1 cellular context compared by ENCODE assay signal in the genomic region with DNA sequence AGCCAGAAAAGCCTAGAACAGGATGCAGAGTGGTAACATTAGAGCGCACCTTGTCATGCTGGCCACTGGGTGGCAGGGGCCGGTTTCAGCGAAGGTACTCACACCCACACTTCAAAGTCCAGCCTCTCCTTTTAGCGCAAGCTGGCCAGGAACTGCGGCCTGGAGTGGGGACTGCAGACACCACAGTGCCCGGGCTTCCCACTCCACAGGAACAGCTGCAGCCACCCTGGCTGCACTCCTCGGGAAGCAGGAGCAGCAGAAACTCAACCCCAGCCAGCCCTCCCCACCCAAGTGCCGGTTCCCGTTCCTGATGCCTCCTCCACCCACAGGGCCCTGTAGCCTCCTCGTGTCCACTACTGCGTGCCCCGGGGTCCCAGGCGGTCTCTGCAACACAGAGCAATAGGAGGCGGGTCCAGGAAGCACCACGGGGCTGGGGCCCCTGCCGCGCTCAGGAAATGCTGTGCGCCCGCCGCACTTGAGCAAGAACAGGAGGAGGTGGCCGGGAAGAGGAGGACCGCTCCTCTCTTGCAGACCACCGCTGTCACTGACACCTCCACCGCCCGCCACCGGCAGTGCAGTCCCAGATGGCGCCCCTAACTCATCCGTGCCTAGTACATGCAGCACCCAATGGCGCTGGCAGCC.
TF ChIP-seq lines count a peak whose summit lies in the region.

No MANE protein-coding gene starts in this region.

TF ChIP-seq in HepG2, 621 proteins besides CTCF, POLR2A, EP300 and RAD21 (continued from another document and continues in another):
- no peak for TF ChIP-seq MIER3 (CRISPR knock-in tag; IDR thresholded peaks at IDR 0.05; ENCODE audit: borderline replicate concordance)
- TF ChIP-seq NR2F1 (CRISPR knock-in tag; IDR thresholded peaks at IDR 0.05): no peak
- TF ChIP-seq ZNF337 (CRISPR knock-in tag; IDR thresholded peaks at IDR 0.05; ENCODE audit: borderline replicate concordance, low read depth): no peak
- TF ChIP-seq TCF7 (IDR thresholded peaks at IDR 0.05; ENCODE audit: low read depth): no peak
- TF ChIP-seq ZNF205 (CRISPR knock-in tag; IDR thresholded peaks at IDR 0.05): no peak
- TF ChIP-seq ADNP (CRISPR knock-in tag; IDR thresholded peaks at IDR 0.05): no peak
- no peak for TF ChIP-seq BCL6 (CRISPR knock-in tag; IDR thresholded peaks at IDR 0.05)
- no peak for TF ChIP-seq CC2D1A (CRISPR knock-in tag; IDR thresholded peaks at IDR 0.05)
- no peak for TF ChIP-seq MIER2 (CRISPR knock-in tag; IDR thresholded peaks at IDR 0.05)
- peak; percentile 29; the same call in 1 of the 2 replicates for TF ChIP-seq ZNF264 (CRISPR knock-in tag; IDR thresholded peaks at IDR 0.05)
- TF ChIP-seq, protein P1, sequence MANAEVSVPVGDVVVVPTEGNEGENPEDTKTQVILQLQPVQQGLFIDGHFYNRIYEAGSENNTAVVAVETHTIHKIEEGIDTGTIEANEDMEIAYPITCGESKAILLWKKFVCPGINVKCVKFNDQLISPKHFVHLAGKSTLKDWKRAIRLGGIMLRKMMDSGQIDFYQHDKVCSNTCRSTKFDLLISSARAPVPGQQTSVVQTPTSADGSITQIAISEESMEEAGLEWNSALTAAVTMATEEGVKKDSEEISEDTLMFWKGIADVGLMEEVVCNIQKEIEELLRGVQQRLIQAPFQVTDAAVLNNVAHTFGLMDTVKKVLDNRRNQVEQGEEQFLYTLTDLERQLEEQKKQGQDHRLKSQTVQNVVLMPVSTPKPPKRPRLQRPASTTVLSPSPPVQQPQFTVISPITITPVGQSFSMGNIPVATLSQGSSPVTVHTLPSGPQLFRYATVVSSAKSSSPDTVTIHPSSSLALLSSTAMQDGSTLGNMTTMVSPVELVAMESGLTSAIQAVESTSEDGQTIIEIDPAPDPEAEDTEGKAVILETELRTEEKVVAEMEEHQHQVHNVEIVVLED (CRISPR knock-in tag; IDR thresholded peaks at IDR 0.05; ENCODE audit: borderline replicate concordance): no peak
- no peak for TF ChIP-seq NFRKB (IDR thresholded peaks at IDR 0.05)
- TF ChIP-seq, protein P2, sequence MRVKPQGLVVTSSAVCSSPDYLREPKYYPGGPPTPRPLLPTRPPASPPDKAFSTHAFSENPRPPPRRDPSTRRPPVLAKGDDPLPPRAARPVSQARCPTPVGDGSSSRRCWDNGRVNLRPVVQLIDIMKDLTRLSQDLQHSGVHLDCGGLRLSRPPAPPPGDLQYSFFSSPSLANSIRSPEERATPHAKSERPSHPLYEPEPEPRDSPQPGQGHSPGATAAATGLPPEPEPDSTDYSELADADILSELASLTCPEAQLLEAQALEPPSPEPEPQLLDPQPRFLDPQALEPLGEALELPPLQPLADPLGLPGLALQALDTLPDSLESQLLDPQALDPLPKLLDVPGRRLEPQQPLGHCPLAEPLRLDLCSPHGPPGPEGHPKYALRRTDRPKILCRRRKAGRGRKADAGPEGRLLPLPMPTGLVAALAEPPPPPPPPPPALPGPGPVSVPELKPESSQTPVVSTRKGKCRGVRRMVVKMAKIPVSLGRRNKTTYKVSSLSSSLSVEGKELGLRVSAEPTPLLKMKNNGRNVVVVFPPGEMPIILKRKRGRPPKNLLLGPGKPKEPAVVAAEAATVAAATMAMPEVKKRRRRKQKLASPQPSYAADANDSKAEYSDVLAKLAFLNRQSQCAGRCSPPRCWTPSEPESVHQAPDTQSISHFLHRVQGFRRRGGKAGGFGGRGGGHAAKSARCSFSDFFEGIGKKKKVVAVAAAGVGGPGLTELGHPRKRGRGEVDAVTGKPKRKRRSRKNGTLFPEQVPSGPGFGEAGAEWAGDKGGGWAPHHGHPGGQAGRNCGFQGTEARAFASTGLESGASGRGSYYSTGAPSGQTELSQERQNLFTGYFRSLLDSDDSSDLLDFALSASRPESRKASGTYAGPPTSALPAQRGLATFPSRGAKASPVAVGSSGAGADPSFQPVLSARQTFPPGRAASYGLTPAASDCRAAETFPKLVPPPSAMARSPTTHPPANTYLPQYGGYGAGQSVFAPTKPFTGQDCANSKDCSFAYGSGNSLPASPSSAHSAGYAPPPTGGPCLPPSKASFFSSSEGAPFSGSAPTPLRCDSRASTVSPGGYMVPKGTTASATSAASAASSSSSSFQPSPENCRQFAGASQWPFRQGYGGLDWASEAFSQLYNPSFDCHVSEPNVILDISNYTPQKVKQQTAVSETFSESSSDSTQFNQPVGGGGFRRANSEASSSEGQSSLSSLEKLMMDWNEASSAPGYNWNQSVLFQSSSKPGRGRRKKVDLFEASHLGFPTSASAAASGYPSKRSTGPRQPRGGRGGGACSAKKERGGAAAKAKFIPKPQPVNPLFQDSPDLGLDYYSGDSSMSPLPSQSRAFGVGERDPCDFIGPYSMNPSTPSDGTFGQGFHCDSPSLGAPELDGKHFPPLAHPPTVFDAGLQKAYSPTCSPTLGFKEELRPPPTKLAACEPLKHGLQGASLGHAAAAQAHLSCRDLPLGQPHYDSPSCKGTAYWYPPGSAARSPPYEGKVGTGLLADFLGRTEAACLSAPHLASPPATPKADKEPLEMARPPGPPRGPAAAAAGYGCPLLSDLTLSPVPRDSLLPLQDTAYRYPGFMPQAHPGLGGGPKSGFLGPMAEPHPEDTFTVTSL (CRISPR knock-in tag; IDR thresholded peaks at IDR 0.05; ENCODE audit: borderline replicate concordance): no peak
- TF ChIP-seq ZBTB7B (CRISPR knock-in tag; IDR thresholded peaks at IDR 0.05): no peak
- TF ChIP-seq IRX3 (CRISPR knock-in tag; IDR thresholded peaks at IDR 0.05; ENCODE audit: borderline replicate concordance, low read depth): no peak
- no peak for TF ChIP-seq PTBP1 (IDR thresholded peaks at IDR 0.05; ENCODE audit: low read depth, low read length, poor library complexity, severe bottlenecking)
- no peak for TF ChIP-seq ZNF776 (CRISPR knock-in tag; IDR thresholded peaks at IDR 0.05)
- TF ChIP-seq ZNF678 (CRISPR knock-in tag; IDR thresholded peaks at IDR 0.05): no peak
- TF ChIP-seq XRCC5 (optimal IDR thresholded peaks at IDR 0.05; ENCODE audit: low read length): peak; percentile 75
- TF ChIP-seq ZNF136 (CRISPR knock-in tag; IDR thresholded peaks at IDR 0.05; ENCODE audit: low read depth): no peak
- TF ChIP-seq, protein P3, sequence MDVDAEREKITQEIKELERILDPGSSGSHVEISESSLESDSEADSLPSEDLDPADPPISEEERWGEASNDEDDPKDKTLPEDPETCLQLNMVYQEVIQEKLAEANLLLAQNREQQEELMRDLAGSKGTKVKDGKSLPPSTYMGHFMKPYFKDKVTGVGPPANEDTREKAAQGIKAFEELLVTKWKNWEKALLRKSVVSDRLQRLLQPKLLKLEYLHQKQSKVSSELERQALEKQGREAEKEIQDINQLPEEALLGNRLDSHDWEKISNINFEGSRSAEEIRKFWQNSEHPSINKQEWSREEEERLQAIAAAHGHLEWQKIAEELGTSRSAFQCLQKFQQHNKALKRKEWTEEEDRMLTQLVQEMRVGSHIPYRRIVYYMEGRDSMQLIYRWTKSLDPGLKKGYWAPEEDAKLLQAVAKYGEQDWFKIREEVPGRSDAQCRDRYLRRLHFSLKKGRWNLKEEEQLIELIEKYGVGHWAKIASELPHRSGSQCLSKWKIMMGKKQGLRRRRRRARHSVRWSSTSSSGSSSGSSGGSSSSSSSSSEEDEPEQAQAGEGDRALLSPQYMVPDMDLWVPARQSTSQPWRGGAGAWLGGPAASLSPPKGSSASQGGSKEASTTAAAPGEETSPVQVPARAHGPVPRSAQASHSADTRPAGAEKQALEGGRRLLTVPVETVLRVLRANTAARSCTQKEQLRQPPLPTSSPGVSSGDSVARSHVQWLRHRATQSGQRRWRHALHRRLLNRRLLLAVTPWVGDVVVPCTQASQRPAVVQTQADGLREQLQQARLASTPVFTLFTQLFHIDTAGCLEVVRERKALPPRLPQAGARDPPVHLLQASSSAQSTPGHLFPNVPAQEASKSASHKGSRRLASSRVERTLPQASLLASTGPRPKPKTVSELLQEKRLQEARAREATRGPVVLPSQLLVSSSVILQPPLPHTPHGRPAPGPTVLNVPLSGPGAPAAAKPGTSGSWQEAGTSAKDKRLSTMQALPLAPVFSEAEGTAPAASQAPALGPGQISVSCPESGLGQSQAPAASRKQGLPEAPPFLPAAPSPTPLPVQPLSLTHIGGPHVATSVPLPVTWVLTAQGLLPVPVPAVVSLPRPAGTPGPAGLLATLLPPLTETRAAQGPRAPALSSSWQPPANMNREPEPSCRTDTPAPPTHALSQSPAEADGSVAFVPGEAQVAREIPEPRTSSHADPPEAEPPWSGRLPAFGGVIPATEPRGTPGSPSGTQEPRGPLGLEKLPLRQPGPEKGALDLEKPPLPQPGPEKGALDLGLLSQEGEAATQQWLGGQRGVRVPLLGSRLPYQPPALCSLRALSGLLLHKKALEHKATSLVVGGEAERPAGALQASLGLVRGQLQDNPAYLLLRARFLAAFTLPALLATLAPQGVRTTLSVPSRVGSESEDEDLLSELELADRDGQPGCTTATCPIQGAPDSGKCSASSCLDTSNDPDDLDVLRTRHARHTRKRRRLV (CRISPR knock-in tag; IDR thresholded peaks at IDR 0.05): no peak
- TF ChIP-seq MTA1 (CRISPR knock-in tag; IDR thresholded peaks at IDR 0.05; ENCODE audit: borderline replicate concordance): no peak
- TF ChIP-seq ZNF24 (IDR thresholded peaks at IDR 0.05): no peak
- TF ChIP-seq, protein P4, sequence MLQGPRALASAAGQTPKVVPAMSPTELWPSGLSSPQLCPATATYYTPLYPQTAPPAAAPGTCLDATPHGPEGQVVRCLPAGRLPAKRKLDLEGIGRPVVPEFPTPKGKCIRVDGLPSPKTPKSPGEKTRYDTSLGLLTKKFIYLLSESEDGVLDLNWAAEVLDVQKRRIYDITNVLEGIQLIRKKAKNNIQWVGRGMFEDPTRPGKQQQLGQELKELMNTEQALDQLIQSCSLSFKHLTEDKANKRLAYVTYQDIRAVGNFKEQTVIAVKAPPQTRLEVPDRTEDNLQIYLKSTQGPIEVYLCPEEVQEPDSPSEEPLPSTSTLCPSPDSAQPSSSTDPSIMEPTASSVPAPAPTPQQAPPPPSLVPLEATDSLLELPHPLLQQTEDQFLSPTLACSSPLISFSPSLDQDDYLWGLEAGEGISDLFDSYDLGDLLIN (CRISPR knock-in tag; IDR thresholded peaks at IDR 0.05; ENCODE audit: borderline replicate concordance): no peak
- TF ChIP-seq ETV5 (CRISPR knock-in tag; IDR thresholded peaks at IDR 0.05; ENCODE audit: borderline replicate concordance): peak; percentile 16; the same call in 1 of the 2 replicates
- TF ChIP-seq PRMT3 (CRISPR knock-in tag; IDR thresholded peaks at IDR 0.05; ENCODE audit: borderline replicate concordance, low read depth): no peak
- TF ChIP-seq ZSCAN31 (CRISPR knock-in tag; IDR thresholded peaks at IDR 0.05; ENCODE audit: low read depth): no peak
- TF ChIP-seq, protein P5, sequence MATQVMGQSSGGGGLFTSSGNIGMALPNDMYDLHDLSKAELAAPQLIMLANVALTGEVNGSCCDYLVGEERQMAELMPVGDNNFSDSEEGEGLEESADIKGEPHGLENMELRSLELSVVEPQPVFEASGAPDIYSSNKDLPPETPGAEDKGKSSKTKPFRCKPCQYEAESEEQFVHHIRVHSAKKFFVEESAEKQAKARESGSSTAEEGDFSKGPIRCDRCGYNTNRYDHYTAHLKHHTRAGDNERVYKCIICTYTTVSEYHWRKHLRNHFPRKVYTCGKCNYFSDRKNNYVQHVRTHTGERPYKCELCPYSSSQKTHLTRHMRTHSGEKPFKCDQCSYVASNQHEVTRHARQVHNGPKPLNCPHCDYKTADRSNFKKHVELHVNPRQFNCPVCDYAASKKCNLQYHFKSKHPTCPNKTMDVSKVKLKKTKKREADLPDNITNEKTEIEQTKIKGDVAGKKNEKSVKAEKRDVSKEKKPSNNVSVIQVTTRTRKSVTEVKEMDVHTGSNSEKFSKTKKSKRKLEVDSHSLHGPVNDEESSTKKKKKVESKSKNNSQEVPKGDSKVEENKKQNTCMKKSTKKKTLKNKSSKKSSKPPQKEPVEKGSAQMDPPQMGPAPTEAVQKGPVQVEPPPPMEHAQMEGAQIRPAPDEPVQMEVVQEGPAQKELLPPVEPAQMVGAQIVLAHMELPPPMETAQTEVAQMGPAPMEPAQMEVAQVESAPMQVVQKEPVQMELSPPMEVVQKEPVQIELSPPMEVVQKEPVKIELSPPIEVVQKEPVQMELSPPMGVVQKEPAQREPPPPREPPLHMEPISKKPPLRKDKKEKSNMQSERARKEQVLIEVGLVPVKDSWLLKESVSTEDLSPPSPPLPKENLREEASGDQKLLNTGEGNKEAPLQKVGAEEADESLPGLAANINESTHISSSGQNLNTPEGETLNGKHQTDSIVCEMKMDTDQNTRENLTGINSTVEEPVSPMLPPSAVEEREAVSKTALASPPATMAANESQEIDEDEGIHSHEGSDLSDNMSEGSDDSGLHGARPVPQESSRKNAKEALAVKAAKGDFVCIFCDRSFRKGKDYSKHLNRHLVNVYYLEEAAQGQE (IDR thresholded peaks at IDR 0.05; ENCODE audit: borderline replicate concordance in 1 of 2, low read depth in 1 of 2, low read length in 2 of 2): no peak
- TF ChIP-seq ZC3H4 (CRISPR knock-in tag; IDR thresholded peaks at IDR 0.05; ENCODE audit: borderline replicate concordance): no peak
- no peak for TF ChIP-seq ZNF558 (CRISPR knock-in tag; IDR thresholded peaks at IDR 0.05; ENCODE audit: borderline replicate concordance)
- no peak for TF ChIP-seq PCBP2 (optimal IDR thresholded peaks at IDR 0.05; ENCODE audit: low read depth, low read length, poor library complexity, severe bottlenecking)
- no peak for TF ChIP-seq NCOA5 (CRISPR knock-in tag; IDR thresholded peaks at IDR 0.05)
- TF ChIP-seq, protein P6, sequence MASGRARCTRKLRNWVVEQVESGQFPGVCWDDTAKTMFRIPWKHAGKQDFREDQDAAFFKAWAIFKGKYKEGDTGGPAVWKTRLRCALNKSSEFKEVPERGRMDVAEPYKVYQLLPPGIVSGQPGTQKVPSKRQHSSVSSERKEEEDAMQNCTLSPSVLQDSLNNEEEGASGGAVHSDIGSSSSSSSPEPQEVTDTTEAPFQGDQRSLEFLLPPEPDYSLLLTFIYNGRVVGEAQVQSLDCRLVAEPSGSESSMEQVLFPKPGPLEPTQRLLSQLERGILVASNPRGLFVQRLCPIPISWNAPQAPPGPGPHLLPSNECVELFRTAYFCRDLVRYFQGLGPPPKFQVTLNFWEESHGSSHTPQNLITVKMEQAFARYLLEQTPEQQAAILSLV (CRISPR knock-in tag; IDR thresholded peaks at IDR 0.05; ENCODE audit: borderline replicate concordance): no peak
- TF ChIP-seq, protein P7, sequence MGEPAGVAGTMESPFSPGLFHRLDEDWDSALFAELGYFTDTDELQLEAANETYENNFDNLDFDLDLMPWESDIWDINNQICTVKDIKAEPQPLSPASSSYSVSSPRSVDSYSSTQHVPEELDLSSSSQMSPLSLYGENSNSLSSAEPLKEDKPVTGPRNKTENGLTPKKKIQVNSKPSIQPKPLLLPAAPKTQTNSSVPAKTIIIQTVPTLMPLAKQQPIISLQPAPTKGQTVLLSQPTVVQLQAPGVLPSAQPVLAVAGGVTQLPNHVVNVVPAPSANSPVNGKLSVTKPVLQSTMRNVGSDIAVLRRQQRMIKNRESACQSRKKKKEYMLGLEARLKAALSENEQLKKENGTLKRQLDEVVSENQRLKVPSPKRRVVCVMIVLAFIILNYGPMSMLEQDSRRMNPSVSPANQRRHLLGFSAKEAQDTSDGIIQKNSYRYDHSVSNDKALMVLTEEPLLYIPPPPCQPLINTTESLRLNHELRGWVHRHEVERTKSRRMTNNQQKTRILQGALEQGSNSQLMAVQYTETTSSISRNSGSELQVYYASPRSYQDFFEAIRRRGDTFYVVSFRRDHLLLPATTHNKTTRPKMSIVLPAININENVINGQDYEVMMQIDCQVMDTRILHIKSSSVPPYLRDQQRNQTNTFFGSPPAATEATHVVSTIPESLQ (CRISPR knock-in tag; conservative IDR thresholded peaks at IDR 0.05): no peak
- no peak for TF ChIP-seq YY1 (IDR thresholded peaks at IDR 0.05; ENCODE audit: insufficient read depth, insufficient replicate concordance, low read depth, low read length)
- TF ChIP-seq MEIS1 (CRISPR knock-in tag; IDR thresholded peaks at IDR 0.05; ENCODE audit: borderline replicate concordance): no peak
